Comparison of ENCODE assay signal across 18 cellular contexts in the genomic region with DNA sequence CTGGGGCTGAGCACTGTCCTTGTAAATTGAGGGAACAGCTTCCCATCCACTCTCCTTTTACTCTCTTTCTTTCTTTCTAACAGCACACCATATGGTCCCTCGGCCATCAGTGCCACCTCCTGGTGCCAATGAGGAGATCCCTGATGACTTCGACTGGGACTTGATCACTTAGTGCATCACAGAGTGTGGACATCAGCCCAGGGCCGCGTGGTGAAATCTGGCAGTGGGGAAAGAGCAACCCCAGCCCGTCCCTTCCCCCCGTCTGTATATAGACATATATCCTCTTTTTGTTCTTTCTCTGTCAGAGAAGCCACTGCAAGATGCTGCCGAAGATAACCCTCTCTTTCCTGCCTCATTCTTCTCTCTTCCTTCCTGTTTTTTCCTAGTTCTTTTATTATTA. TPM values are rescaled to one million over a fixed set of nuclear protein-coding genes. Genes with fewer than 3 reads are reported as not detected.
DNase-seq lines count a peak whose midpoint lies in the region; ATAC-seq and TF ChIP-seq lines count a peak whose summit lies in the region.
"Had no signal": no experiment of that assay in that cellular context is flagged by ENCODE, and none has a peak within 500 bp of the region (broad histone marks: within the 10 kb centered on the region; RNA-seq: fewer than 3 reads in every experiment).

No MANE protein-coding gene starts in this region.

- peaks cover 4 to 88% of the 10 kb centered on the region in 2 donors for H3K36me3 ChIP-seq in gastroesophageal sphincter
- peaks cover 5% of the 10 kb centered on the region for H3K36me3 ChIP-seq in mucosa of descending colon (ENCODE audit: low read depth)
- peaks cover 14% of the 10 kb centered on the region for H3K36me3 ChIP-seq in colonic mucosa

- ATAC-seq in gastroesophageal sphincter: peak; percentile 57
- peak; percentile 50 for ATAC-seq in mucosa of descending colon
- ATAC-seq: stimulated activated naive CD8-positive, alpha-beta T cell treated with anti-CD3 and anti-CD28 coated beads, Interleukin-15, Interleukin-2, amounts not matched to agents 100 U/mL and 50 U/mL, for 24 hours had no signal

- POLR2A ChIA-PET in MCF 10A (lab: Yijun Ruan, JAX): no interaction called here

- TF ChIP-seq EP300 in gastroesophageal sphincter (IDR thresholded peaks at IDR 0.05): no peak

- peaks cover 10% of the 10 kb centered on the region for H3K4me1 Mint-ChIP-seq in MCF 10A (ENCODE audit: insufficient read depth, unreplicated experiment)
- H3K4me1 Mint-ChIP-seq: CD8-positive, alpha-beta memory T cell had no signal

- DNase-seq in G401 (ENCODE audit: low spot score): peak; percentile 24
- peak; percentile 77 for DNase-seq in OCI-M1 (lab: John Stamatoyannopoulos, UW)
- DNase-seq in mucosa of descending colon: no peak
- no peak for DNase-seq in MCF 10A (ENCODE audit: unreplicated experiment)
- no peak for DNase-seq in dermis blood vessel endothelial cell
- no peak for DNase-seq in middle frontal gyrus (ENCODE audit: extremely low spot score, low spot score)
- DNase-seq in colonic mucosa: no peak
- DNase-seq: activated CD4-positive, alpha-beta memory T cell treated with anti-CD3 and anti-CD28 coated beads for 36 hours; CD8-positive, alpha-beta memory T cell; effector CD4-positive, alpha-beta T cell; HCEC 1CT; heart right ventricle; mesenchymal stem cell; NCI-H187; retina; SK-N-SH; stimulated activated naive CD8-positive, alpha-beta T cell treated with anti-CD3 and anti-CD28 coated beads, Interleukin-15, Interleukin-2, amounts not matched to agents 100 U/mL and 50 U/mL, for 24 hours had no signal

- H3K27ac Mint-ChIP-seq in MCF 10A (ENCODE audit: low read depth, unreplicated experiment): no peak overlapping the region
- H3K27ac Mint-ChIP-seq: activated CD4-positive, alpha-beta memory T cell treated with anti-CD3 and anti-CD28 coated beads for 36 hours had no signal

- CTCF ChIA-PET in MCF 10A (lab: Yijun Ruan, JAX): interaction anchor here (0.7 to 1.9 kb wide), 2 partner anchors 8 to 17 kb away, joined by 3 to 5 read pairs; no protein-coding TSS in a partner anchor

- H3K36me3 Mint-ChIP-seq in MCF 10A (ENCODE audit: insufficient read depth, unreplicated experiment): peaks cover 52% of the 10 kb centered on the region

- H3K27ac ChIP-seq in gastroesophageal sphincter: no peak overlapping the region
- H3K27ac ChIP-seq in colonic mucosa: no peak overlapping the region

- 65 to 74% methylated on average over 5 to 7 of the region's 7 CpGs for WGBS in gastroesophageal sphincter (ENCODE audit: low coverage in 1 of 2), 2 donors

- BruUV-seq in MCF 10A (replicated peaks; lab: Mats Ljungman, UMichigan): no TSS peak

- H3K4me1 ChIP-seq in gastroesophageal sphincter (no peaks in the 10 kb centered on the region), mucosa of descending colon (ENCODE audit: low read depth) (no peaks in the 10 kb centered on the region), colonic mucosa (no peaks in the 10 kb centered on the region)

- H3K9me3 Mint-ChIP-seq in MCF 10A (ENCODE audit: unreplicated experiment): no peaks in the 10 kb centered on the region
- H3K9me3 Mint-ChIP-seq: activated CD4-positive, alpha-beta memory T cell treated with anti-CD3 and anti-CD28 coated beads for 36 hours; CD8-positive, alpha-beta memory T cell had no signal

- intact Hi-C loops in mucosa of descending colon (cut with DNase I, micrococcal nuclease): no loop called here
- intact Hi-C loops in MCF 10A (cut with micrococcal nuclease): no loop called here
- intact Hi-C loops in colonic mucosa (cut with DNase I): no loop called here

- H3K27me3 ChIP-seq in gastroesophageal sphincter (no peaks in the 10 kb centered on the region), colonic mucosa (no peaks in the 10 kb centered on the region)
- H3K27me3 ChIP-seq: heart right ventricle had no signal

- H3K4me3 Mint-ChIP-seq in MCF 10A (ENCODE audit: unreplicated experiment): no peak overlapping the region
- H3K4me3 Mint-ChIP-seq: activated CD4-positive, alpha-beta memory T cell treated with anti-CD3 and anti-CD28 coated beads for 36 hours; CD8-positive, alpha-beta memory T cell had no signal

- H3K27me3 Mint-ChIP-seq in MCF 10A (ENCODE audit: insufficient read depth, unreplicated experiment): no peaks in the 10 kb centered on the region
- H3K27me3 Mint-ChIP-seq: activated CD4-positive, alpha-beta memory T cell treated with anti-CD3 and anti-CD28 coated beads for 36 hours; CD8-positive, alpha-beta memory T cell had no signal

- no peaks in the 10 kb centered on the region for H3K9me3 ChIP-seq in gastroesophageal sphincter
- H3K9me3 ChIP-seq in mucosa of descending colon: no peaks in the 10 kb centered on the region
- no peaks in the 10 kb centered on the region for H3K9me3 ChIP-seq in colonic mucosa
- H3K9me3 ChIP-seq: heart right ventricle, SK-N-SH had no signal

- no peak overlapping the region for H3K9ac ChIP-seq in colonic mucosa (ENCODE audit: low read depth in 2 of 2, low read length in 2 of 2)
- H3K9ac ChIP-seq: SK-N-SH had no signal

- no peak for TF ChIP-seq POLR2A in gastroesophageal sphincter (IDR thresholded peaks at IDR 0.05)

- TF ChIP-seq CTCF in gastroesophageal sphincter (IDR thresholded peaks at IDR 0.05) (no peak), mucosa of descending colon (IDR thresholded peaks at IDR 0.05) (no peak), MCF 10A (IDR thresholded peaks at IDR 0.05; ENCODE audit: unreplicated experiment) (no peak), colonic mucosa (IDR thresholded peaks at IDR 0.05) (no peak)

- H3K4me3 ChIP-seq in gastroesophageal sphincter (no peak overlapping the region), mucosa of descending colon (no peak overlapping the region), colonic mucosa (no peak overlapping the region)
- H3K4me3 ChIP-seq: heart right ventricle had no signal

- in situ Hi-C loops in G401 (cut with HindIII; ENCODE audit: low sequenced_read_pairs): no loop called here

RNA-seq across cellular contexts. Expression of gene C3AR1, which starts 13.5 kb away (rescaled TPM):
- not detected in 2 replicates for total RNA-seq in G401 (2014; rRNA removed; shearing (Covaris generic))
- total RNA-seq in gastroesophageal sphincter: 10 to 100 TPM in 2 of 4 donors, 1 to 10 TPM in 2; 1.6 to 16.7 (median 7.6) TPM
- 10 to 100 TPM in 2 of 3 donors, 1 to 10 TPM in 1; 2.8 to 15.5 (median 12.5) TPM for total RNA-seq in mucosa of descending colon
- total RNA-seq in MCF 10A (2022): not detected in 2 replicates
- 0.09 TPM in 1 of 2 replicates, not detected in the other for total RNA-seq in dermis blood vessel endothelial cell
- total RNA-seq in colonic mucosa: 1 to 10 TPM; 1.8 to 7.9 TPM

RNA-seq across cellular contexts. Expression of gene FOXJ2, which starts 20.2 kb away (rescaled TPM):
- 3.4 and 8.1 TPM in 2 replicates for total RNA-seq in G401 (2014; rRNA removed; shearing (Covaris generic))
- total RNA-seq in gastroesophageal sphincter (10 to 100 TPM; 16.4 to 28.2 (median 20.4) TPM), mucosa of descending colon (10 to 100 TPM; 10.8 to 24.0 (median 12.3) TPM), MCF 10A (2022) (19.7 and 21.1 TPM in 2 replicates), dermis blood vessel endothelial cell (4.9 and 7.4 TPM in 2 replicates), colonic mucosa (10 to 100 TPM; 10.7 to 14.9 TPM)

RNA-seq across cellular contexts. Expression of gene NECAP1, which starts 29.4 kb away (rescaled TPM):
- 30.6 and 35.1 TPM in 2 replicates for total RNA-seq in G401 (2014; rRNA removed; shearing (Covaris generic))
- total RNA-seq in gastroesophageal sphincter: 10 to 100 TPM; 24.5 to 60.1 (median 41.2) TPM
- 10 to 100 TPM; 37.1 to 41.6 (median 39.5) TPM for total RNA-seq in mucosa of descending colon
- 53.7 and 59.3 TPM in 2 replicates for total RNA-seq in MCF 10A (2022)
- 45.6 and 59.1 TPM in 2 replicates for total RNA-seq in dermis blood vessel endothelial cell
- 10 to 100 TPM; 43.7 to 46.1 TPM for total RNA-seq in colonic mucosa

Comparison
In these comparisons a context has a peak if more than half of its experiments do, and no peak if none do; other contexts are left out.
1. DNase-seq: peak in G401 (single experiment) and OCI-M1 (single experiment); none in mucosa of descending colon (0 of 3), MCF 10A (single experiment), dermis blood vessel endothelial cell (single experiment), middle frontal gyrus (single experiment) and colonic mucosa (single experiment).